In genomic region chr12:57613427-57614109, GRCh38 we compare ENCODE assay signal across 1 cellular context.
TF ChIP-seq lines count a peak whose summit lies in the region.

No MANE protein-coding gene starts in this region.

TF ChIP-seq in K562, 482 proteins besides CTCF, POLR2A, EP300 and RAD21:
- no peak for TF ChIP-seq CREM (IDR thresholded peaks at IDR 0.05; ENCODE audit: low read depth)
- no peak for TF ChIP-seq CEBPG (CRISPR knock-in tag; IDR thresholded peaks at IDR 0.05)
- TF ChIP-seq CEBPG (tag; conservative IDR thresholded peaks at IDR 0.05 in 1 of 2, IDR thresholded peaks at IDR 0.05 in 1 of 2): peak in 1 of 2 experiments; percentile 34; a peak in 1 of 4 replicates
- TF ChIP-seq ELF4 (CRISPR knock-in tag; IDR thresholded peaks at IDR 0.05): no peak
- no peak for TF ChIP-seq TARDBP (IDR thresholded peaks at IDR 0.05)
- no peak for TF ChIP-seq ZNF324 (CRISPR knock-in tag; IDR thresholded peaks at IDR 0.05)
- TF ChIP-seq RHOXF2B (CRISPR knock-in tag; conservative IDR thresholded peaks at IDR 0.05): no peak
- no peak for TF ChIP-seq EZH2 (IDR thresholded peaks at IDR 0.05; ENCODE audit: borderline replicate concordance, low read depth, low read length)
- no peak for TF ChIP-seq TAF1 (IDR thresholded peaks at IDR 0.05; ENCODE audit: control insufficient read depth, extremely low read depth, insufficient read depth, low read length, severe bottlenecking)
- no peak for TF ChIP-seq POLR3A (IDR thresholded peaks at IDR 0.05; ENCODE audit: borderline replicate concordance, extremely low read depth, insufficient read depth, insufficient read length)
- no peak for TF ChIP-seq HNRNPH1 (optimal IDR thresholded peaks at IDR 0.05; ENCODE audit: low read depth, low read length)
- no peak for TF ChIP-seq COPS2 (conservative IDR thresholded peaks at IDR 0.05)
- peak; percentile 70 for TF ChIP-seq CEBPB (tag; IDR thresholded peaks at IDR 0.05)
- no peak for TF ChIP-seq ZBTB43 (CRISPR knock-in tag; IDR thresholded peaks at IDR 0.05)
- TF ChIP-seq THRB (CRISPR knock-in tag; conservative IDR thresholded peaks at IDR 0.05): no peak
- TF ChIP-seq ZBTB2 (IDR thresholded peaks at IDR 0.05): no peak
- peak; percentile 66 for TF ChIP-seq PRDM10 (IDR thresholded peaks at IDR 0.05; ENCODE audit: partially characterized antibody)
TF ChIP-seq in K562: peak in this region for 3.
